Comparison of ENCODE assay signal across 7 cellular contexts in genomic region chr10:6580279-6581029, GRCh38. TPM values are rescaled to one million over a fixed set of nuclear protein-coding genes. Genes with fewer than 3 reads are reported as not detected.
DNase-seq lines count a peak whose midpoint lies in the region; ATAC-seq and TF ChIP-seq lines count a peak whose summit lies in the region.

No MANE protein-coding gene starts in this region.

- H3K56ac ChIP-seq in mesendoderm (ENCODE audit: low read length) = peak overlapping the region; percentile 92

- H2BK120ac ChIP-seq in mesendoderm (ENCODE audit: low read depth, low read length) = peak overlapping the region; percentile 67

- TF ChIP-seq CTCF in GM13976 (IDR thresholded peaks at IDR 0.05; ENCODE audit: borderline replicate concordance, control extremely low read depth, extremely low read depth, insufficient read depth, missing control alignments) = peak; percentile 80

- H3K36me3 ChIP-seq in endocrine pancreas (ENCODE audit: control insufficient read depth, insufficient read depth, low read length) (no peaks in the 10 kb centered on the region), mesendoderm (ENCODE audit: control insufficient read depth, insufficient read depth, low read length) (no peaks in the 10 kb centered on the region)

- H3K4me1 ChIP-seq in endocrine pancreas (ENCODE audit: control insufficient read depth, insufficient read depth, low read length) (no peaks in the 10 kb centered on the region), mesendoderm (ENCODE audit: control insufficient read depth, low read depth, low read length) (peaks cover 6% of the 10 kb centered on the region)

- no peak overlapping the region for H2AK5ac ChIP-seq in mesendoderm (ENCODE audit: low read length)

- no peaks in the 10 kb centered on the region for H3K9me3 ChIP-seq in endocrine pancreas (ENCODE audit: control insufficient read depth, low read length)

- peak overlapping the region; percentile 18 for H3K4me2 ChIP-seq in mesendoderm (ENCODE audit: low read length)

- H3K9ac ChIP-seq in endocrine pancreas (ENCODE audit: control insufficient read depth, insufficient read depth, low read length) (peak overlapping the region; percentile 16), mesendoderm (ENCODE audit: low read length) (peak overlapping the region; percentile 76)

- no peak overlapping the region for H3K23ac ChIP-seq in mesendoderm (ENCODE audit: low read length)

- no peaks in the 10 kb centered on the region for H3K79me1 ChIP-seq in mesendoderm (ENCODE audit: low read length)

- H3K27me3 ChIP-seq in endocrine pancreas (ENCODE audit: control insufficient read depth, insufficient read depth, low read length) (no peaks in the 10 kb centered on the region), mesendoderm (ENCODE audit: insufficient read depth, low read length, poor library complexity) (no peaks in the 10 kb centered on the region)

- H4K5ac ChIP-seq in mesendoderm (ENCODE audit: low read length) = no peak overlapping the region

- peak overlapping the region; percentile 98 for H4K8ac ChIP-seq in mesendoderm (ENCODE audit: low read depth, low read length)

- ATAC-seq in HG02588 (IDR thresholded peaks at IDR 0.05; ENCODE audit: unreplicated experiment) = peak; percentile 89

- peak overlapping the region; percentile 69 for H2BK5ac ChIP-seq in mesendoderm (ENCODE audit: low read length)

- peak overlapping the region; percentile 90 for H3K4me3 ChIP-seq in endocrine pancreas (ENCODE audit: control insufficient read depth, insufficient read depth, low read length)
- peak overlapping the region; percentile 10 for H3K4me3 ChIP-seq in mesendoderm (ENCODE audit: low read length)

- H2BK15ac ChIP-seq in mesendoderm (replicated peaks; ENCODE audit: low read depth) = no peak overlapping the region

- DNase-seq in GM13976 (ENCODE audit: low spot score) (peak; percentile 89), NCI-H2227 treated with DMSO at 0.1 percent for 48 hours (lab: John Stamatoyannopoulos, UW) (peak; percentile 0), mesendoderm (peak; percentile 83)
- DNase-seq in activated CD8-positive, alpha-beta memory T cell treated with anti-CD3 and anti-CD28 coated beads for 48 hours (ENCODE audit: low read depth in 2 of 3, low spot score in 2 of 3) = peak; percentile 76 to 79 (median 78)
- DNase-seq in stimulated activated CD8-positive, alpha-beta memory T cell treated with anti-CD3 and anti-CD28 coated beads, Interleukin-15, amount 100 ng/mL, for 1 hour (ENCODE audit: low read depth) = peak; percentile 70

- peak overlapping the region; percentile 98 for H3K18ac ChIP-seq in mesendoderm (ENCODE audit: low read length)

- no peaks in the 10 kb centered on the region for H3K79me2 ChIP-seq in mesendoderm (ENCODE audit: control insufficient read depth, insufficient read depth, low read length)

- no peak overlapping the region for H3K27ac ChIP-seq in mesendoderm (ENCODE audit: low read depth, low read length)

- in situ Hi-C loops in GM13976 (cut with MboI; ENCODE audit: low sequenced_read_pairs, unreplicated experiment) = no loop called here

- no CpG with 5 or more reads among the region's 56 CpGs for WGBS in mesendoderm (ENCODE audit: extremely low coverage, insufficient coverage, low lambda C conversion rate)

- peak overlapping the region; percentile 75 for H3K4ac ChIP-seq in mesendoderm (ENCODE audit: low read depth, low read length)

RNA-seq across cellular contexts. Expression of gene PRKCQ, which starts 0.4 kb away (rescaled TPM):
- 7.4 TPM for polyA plus RNA-seq in mesendoderm (2013, experiment 1 of 2)
- polyA plus RNA-seq in mesendoderm (2013, experiment 2 of 2) = 7.3 TPM

Comparison
In these comparisons a context has a peak if more than half of its experiments do, and no peak if none do; other contexts are left out.
1. DNase-seq: peak in every context shown above with its lines; median percentile 89 in GM13976; 83 in mesendoderm; 78 in activated CD8-positive, alpha-beta memory T cell treated with anti-CD3 and anti-CD28 coated beads for 48 hours; 70 in stimulated activated CD8-positive, alpha-beta memory T cell treated with anti-CD3 and anti-CD28 coated beads, Interleukin-15, amount 100 ng/mL, for 1 hour; 0 in NCI-H2227 treated with DMSO at 0.1 percent for 48 hours.